ENCODE assay signal across 22 cellular contexts in the genomic region with DNA sequence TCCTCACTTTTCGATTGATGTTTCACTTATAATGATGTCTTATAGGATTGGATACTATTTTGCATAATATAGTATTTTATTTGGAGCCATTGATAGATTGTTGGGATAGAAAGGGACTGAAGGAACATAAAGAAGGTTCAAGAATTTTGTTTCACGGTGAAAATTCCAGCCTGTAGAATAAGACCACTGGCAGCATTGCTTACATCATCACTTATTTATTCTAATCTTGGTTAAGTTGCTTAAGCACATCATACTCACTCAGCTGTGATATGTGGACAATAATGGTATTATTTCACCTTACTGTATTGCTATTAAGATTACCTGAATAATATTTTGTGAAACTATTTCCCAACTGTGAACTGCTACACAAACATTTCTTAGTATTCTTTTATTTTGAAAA.
DNase-seq lines count a peak whose midpoint lies in the region; ATAC-seq, FAIRE-seq and TF ChIP-seq lines count a peak whose summit lies in the region.
"Had no signal": no experiment of that assay in that cellular context is flagged by ENCODE, and none has a peak within 500 bp of the region (broad histone marks: within the 10 kb centered on the region; RNA-seq: fewer than 3 reads in every experiment).

No MANE protein-coding gene starts in this region.

- no peaks in the 10 kb centered on the region; a peak in 1 of 5 replicates for H3K36me3 ChIP-seq in HepG2 (replicated peaks in 1 of 2; ENCODE audit: control insufficient read depth in 1 of 2, insufficient read depth in 2 of 2, low read length in 2 of 2)
- no peaks in the 10 kb centered on the region for H3K36me3 ChIP-seq in right lobe of liver
- H3K36me3 ChIP-seq in Panc1 (ENCODE audit: control insufficient read depth, insufficient read depth, low read length): no peaks in the 10 kb centered on the region
- H3K36me3 ChIP-seq: BE2C; BLaER1 treated with 17β-estradiol and CSF1 and Interleukin-3, amounts not matched to agents 10 nM and 100 nM had no signal

- no peak overlapping the region for H2AFZ ChIP-seq in HepG2 (ENCODE audit: low read length)
- H2AFZ ChIP-seq: GM23338 had no signal

- TF ChIP-seq CTCF in HepG2 (CRISPR knock-in tag; IDR thresholded peaks at IDR 0.05): no peak
- TF ChIP-seq CTCF in right lobe of liver (IDR thresholded peaks at IDR 0.05): no peak
- no peak for TF ChIP-seq CTCF in Panc1 (IDR thresholded peaks at IDR 0.05)
- TF ChIP-seq CTCF in retinal pigment epithelial cell (conservative IDR thresholded peaks at IDR 0.05; ENCODE audit: low read depth, low read length): no peak

- H3K27ac ChIP-seq in HepG2 (ENCODE audit: extremely low read length, insufficient read depth, low read length) (no peak overlapping the region), right lobe of liver (no peak overlapping the region), Panc1 (ENCODE audit: low read length) (peak overlapping the region; percentile 23; the same call in 1 of the 2 replicates)
- H3K27ac ChIP-seq: 22Rv1; BLaER1 treated with 17β-estradiol and CSF1 and Interleukin-3, amounts not matched to agents 10 nM and 100 nM had no signal

- FAIRE-seq in HepG2 (lab: Jason Lieb, UNC): no peak
- FAIRE-seq: A204.1, GM12891, GM18507 had no signal

- H3K27me3 ChIP-seq in HepG2 (ENCODE audit: control insufficient read depth in 1 of 2, insufficient read depth in 2 of 2, low read length in 2 of 2) (no peaks in the 10 kb centered on the region), right lobe of liver (no peaks in the 10 kb centered on the region), Panc1 (ENCODE audit: control insufficient read depth, insufficient read depth, low read length) (no peaks in the 10 kb centered on the region)
- H3K27me3 ChIP-seq: BE2C; BLaER1 treated with 17β-estradiol and CSF1 and Interleukin-3, amounts not matched to agents 10 nM and 100 nM had no signal

- CTCF ChIA-PET in HepG2 (lab: Yijun Ruan, JAX; ENCODE audit: low intra/inter-chr PET ratio, low total read pairs) (no interaction called here), Panc1 (lab: Charles Lee) (no interaction called here)

- POLR2A ChIA-PET in HepG2 (lab: Yijun Ruan, JAX): no interaction called here
- POLR2A ChIA-PET in Panc1 (lab: Charles Lee): no interaction called here

- no peaks in the 10 kb centered on the region for H3K9me3 ChIP-seq in HepG2 (ENCODE audit: low read length)
- H3K9me3 ChIP-seq in right lobe of liver: no peaks in the 10 kb centered on the region
- H3K9me3 ChIP-seq in Panc1 (ENCODE audit: control insufficient read depth, insufficient read depth, low read depth, low read length): no peaks in the 10 kb centered on the region
- H3K9me3 ChIP-seq: BE2C; BLaER1 treated with 17β-estradiol and CSF1 and Interleukin-3, amounts not matched to agents 10 nM and 100 nM had no signal

- ATAC-seq in HepG2 (no peak), right lobe of liver (no peak), Panc1 (no peak), HG03135 (IDR thresholded peaks at IDR 0.05; ENCODE audit: unreplicated experiment) (no peak)
- ATAC-seq: GM23338, HCT116 had no signal

- H3K9ac ChIP-seq in HepG2 (ENCODE audit: insufficient read depth, low read depth, low read length): no peak overlapping the region
- H3K9ac ChIP-seq: BLaER1 treated with 17β-estradiol and CSF1 and Interleukin-3, amounts not matched to agents 10 nM and 100 nM had no signal

- in situ Hi-C loops in HepG2 (cut with HindIII; ENCODE audit: extremely low pct_ligation_motif_present, low pct_unique_long_range_greater_than_20kb): no loop called here
- in situ Hi-C loops in Panc1 (cut with HindIII; ENCODE audit: low pct_unique_long_range_greater_than_20kb, low sequenced_read_pairs): no loop called here

- intact Hi-C loops in HepG2 (cut with micrococcal nuclease; ENCODE audit: unreplicated experiment): no loop called here
- intact Hi-C loops in right lobe of liver (cut with DNase I): no loop called here
- intact Hi-C loops in Panc1 (cut with micrococcal nuclease; ENCODE audit: unreplicated experiment): no loop called here

- 96% methylated on average over 2 of the region's 2 CpGs for WGBS in HepG2 (ENCODE audit: low lambda C conversion rate)
- WGBS in right lobe of liver (ENCODE audit: insufficient coverage, low coverage, low lambda C conversion rate, missing lambda C conversion rate): 70% methylated on average over 2 of the region's 2 CpGs

- BruUV-seq in HepG2 (replicated peaks; lab: Mats Ljungman, UMichigan) (no TSS peak), Panc1 (replicated peaks; lab: Mats Ljungman, UMichigan) (no TSS peak)

- TF ChIP-seq RAD21 in HepG2 (CRISPR knock-in tag; IDR thresholded peaks at IDR 0.05): no peak

- DNase-seq in HepG2 (ENCODE audit: low spot score) (no peak), right lobe of liver (no peak), Panc1 (ENCODE audit: low read depth, low spot score) (no peak), retinal pigment epithelial cell (ENCODE audit: low read depth) (peak; percentile 43), NCI-H526 treated with DMSO at 0.1 percent for 48 hours (lab: John Stamatoyannopoulos, UW) (no peak)
- DNase-seq: ACHN; AML-193; BE2C; CD4-positive, alpha-beta T cell; CD8-positive, alpha-beta memory T cell; DMS53; DMS79 treated with DMSO at 0.1 percent for 48 hours; GF-D8; H9 had no signal

- no peaks in the 10 kb centered on the region for H3K79me2 ChIP-seq in HepG2 (ENCODE audit: insufficient read depth, low read length)

- H3K4me2 ChIP-seq in HepG2 (ENCODE audit: low read depth, low read length): no peak overlapping the region
- H3K4me2 ChIP-seq: BLaER1 treated with 17β-estradiol and CSF1 and Interleukin-3, amounts not matched to agents 10 nM and 100 nM; GM23338 had no signal

- H4K20me1 ChIP-seq in HepG2 (ENCODE audit: insufficient read depth, low read length): no peaks in the 10 kb centered on the region
- H4K20me1 ChIP-seq: BLaER1 treated with 17β-estradiol and CSF1 and Interleukin-3, amounts not matched to agents 10 nM and 100 nM had no signal

- TF ChIP-seq EP300 in HepG2 (IDR thresholded peaks at IDR 0.05; ENCODE audit: low read depth in 2 of 2, low read length in 2 of 2): no peak
- TF ChIP-seq EP300 in HepG2 (CRISPR knock-in tag; IDR thresholded peaks at IDR 0.05; ENCODE audit: borderline replicate concordance): no peak

- H3K4me1 ChIP-seq in HepG2 (ENCODE audit: insufficient read depth, low read length) (no peaks in the 10 kb centered on the region), right lobe of liver (no peaks in the 10 kb centered on the region), Panc1 (ENCODE audit: control insufficient read depth, insufficient read depth, low read length) (peaks cover 4% of the 10 kb centered on the region; the same call in 1 of the 2 replicates)
- H3K4me1 ChIP-seq: BE2C; BLaER1 treated with 17β-estradiol and CSF1 and Interleukin-3, amounts not matched to agents 10 nM and 100 nM had no signal

- H3K4me3 ChIP-seq in HepG2 (replicated peaks in 1 of 3; ENCODE audit: insufficient read depth in 1 of 3, low read depth in 2 of 3, low read length in 3 of 3) (no peak overlapping the region), right lobe of liver (no peak overlapping the region), Panc1 (ENCODE audit: low read depth in 2 of 2, low read length in 2 of 2) (no peak overlapping the region), retinal pigment epithelial cell (ENCODE audit: low read length) (no peak overlapping the region)
- H3K4me3 ChIP-seq: BLaER1 treated with 17β-estradiol and CSF1 and Interleukin-3, amounts not matched to agents 10 nM and 100 nM; GM23338 had no signal

- TF ChIP-seq POLR2A in HepG2 (IDR thresholded peaks at IDR 0.05; ENCODE audit: insufficient read depth in 1 of 2, low read depth in 2 of 2, low read length in 2 of 2) (no peak), right lobe of liver (IDR thresholded peaks at IDR 0.05) (no peak)

TF ChIP-seq in HepG2, 621 proteins besides CTCF, POLR2A, EP300 and RAD21:
- TF ChIP-seq MAFF (IDR thresholded peaks at IDR 0.05; ENCODE audit: low read depth, low read length) (peak; percentile 35; the same call in 1 of the 2 replicates), ZNF296 (CRISPR knock-in tag; conservative IDR thresholded peaks at IDR 0.05) (no peak), MAFK (conservative IDR thresholded peaks at IDR 0.05 in 1 of 2, IDR thresholded peaks at IDR 0.05 in 1 of 2; ENCODE audit: low read length in 2 of 2) (peak; percentile 54 to 68)
